Comparison of ENCODE assay signal across 8 cellular contexts in the genomic region with DNA sequence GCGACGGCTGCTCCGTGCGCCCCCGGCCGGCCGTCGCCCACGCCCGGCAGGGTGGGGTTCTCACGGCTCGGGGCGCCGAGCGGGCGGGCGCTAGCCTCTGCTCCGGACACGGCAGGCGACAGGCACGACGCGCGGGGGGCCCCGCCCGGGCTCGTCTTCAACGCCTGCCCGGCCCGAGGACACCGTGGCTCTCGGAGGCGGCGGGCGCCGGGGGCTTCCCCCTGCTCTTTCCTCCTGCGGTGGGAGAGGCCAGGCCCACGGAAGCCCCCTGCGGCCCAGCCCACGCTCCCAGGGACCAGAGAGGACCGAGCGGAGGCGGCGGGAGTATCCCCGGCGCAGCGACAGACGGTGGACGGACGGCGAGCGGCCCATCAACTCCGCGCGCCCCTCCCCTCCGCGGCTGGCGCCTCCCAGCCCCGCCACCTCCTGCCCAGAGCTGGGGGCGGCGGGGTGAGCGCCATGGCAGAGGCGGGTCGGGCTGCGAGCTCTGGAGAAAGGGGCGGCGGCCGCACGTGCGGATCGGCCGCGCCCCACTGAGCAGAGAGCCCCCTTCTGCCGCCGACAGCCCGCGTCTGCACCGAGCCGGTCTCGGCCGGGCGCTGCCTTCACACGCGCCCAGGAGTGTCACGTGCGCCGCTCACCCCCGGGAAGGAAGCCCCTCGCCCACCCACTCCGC. TPM values are rescaled to one million over a fixed set of nuclear protein-coding genes. Genes with fewer than 3 reads are reported as not detected.
A peak's percentile ranks its signal among the peaks of the same experiment; 100 is the strongest.
DNase-seq lines count a peak whose midpoint lies in the region; ATAC-seq, FAIRE-seq and TF ChIP-seq lines count a peak whose summit lies in the region.
"Had no signal": no experiment of that assay in that cellular context is flagged by ENCODE, and none has a peak within 500 bp of the region (broad histone marks: within the 10 kb centered on the region; RNA-seq: fewer than 3 reads in every experiment).

A gene (minus strand): TSS at position 347 of the 676 bp plus-strand sequence. CDS start 386 bp downstream, outside the sequence.
A gene with protein sequence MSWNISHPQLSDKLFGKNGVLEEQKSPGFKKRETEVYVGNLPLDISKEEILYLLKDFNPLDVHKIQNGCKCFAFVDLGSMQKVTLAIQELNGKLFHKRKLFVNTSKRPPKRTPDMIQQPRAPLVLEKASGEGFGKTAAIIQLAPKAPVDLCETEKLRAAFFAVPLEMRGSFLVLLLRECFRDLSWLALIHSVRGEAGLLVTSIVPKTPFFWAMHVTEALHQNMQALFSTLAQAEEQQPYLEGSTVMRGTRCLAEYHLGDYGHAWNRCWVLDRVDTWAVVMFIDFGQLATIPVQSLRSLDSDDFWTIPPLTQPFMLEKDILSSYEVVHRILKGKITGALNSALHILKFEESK (plus strand): TSS at position 154 of the 676 bp plus-strand sequence. CDS start 4,685 bp downstream, outside the sequence.

- TF ChIP-seq EP300 in GM12878 (IDR thresholded peaks at IDR 0.05; ENCODE audit: borderline replicate concordance in 1 of 2, control insufficient read depth in 1 of 2, low read depth in 2 of 2, low read length in 2 of 2), result no peak

- ATAC-seq in GM12878 (no peak), HG03095 (IDR thresholded peaks at IDR 0.05; ENCODE audit: unreplicated experiment) (no peak), GM21447 (IDR thresholded peaks at IDR 0.05; ENCODE audit: unreplicated experiment) (no peak)
- ATAC-seq in stimulated activated naive B cell treated with anti-CD40 and anti-IgM and Interleukin-4, amounts not matched to agents 10 μg/mL and 1 μg/mL and 100 μg/mL, for 72 hours (replicated peaks), result peak; percentile 34 to 35

- no peak for TF ChIP-seq CTCF in GM12878 (IDR thresholded peaks at IDR 0.05 in 2 of 3, conservative IDR thresholded peaks at IDR 0.05 in 1 of 3; ENCODE audit: control insufficient read depth in 2 of 3, extremely low read depth in 1 of 3, insufficient read depth in 1 of 3, low read depth in 3 of 3, low read length in 3 of 3)

- H3K4me3 Mint-ChIP-seq in stimulated activated naive B cell treated with anti-CD40 and anti-IgM and Interleukin-4, amounts not matched to agents 10 μg/mL and 1 μg/mL and 100 μg/mL, for 72 hours, result peak within 1 kb of the TSS; percentile 59 to 66

- H3K27me3 Mint-ChIP-seq in stimulated activated naive B cell treated with anti-CD40 and anti-IgM and Interleukin-4, amounts not matched to agents 10 μg/mL and 1 μg/mL and 100 μg/mL, for 72 hours, result peaks cover 40 to 63% of the 10 kb centered on the region in 2 donors

- no peaks in the 10 kb centered on the region for H4K20me1 ChIP-seq in GM12878 (ENCODE audit: control insufficient read depth, insufficient read depth)

- BruUV-seq in GM12878 (replicated peaks; lab: Mats Ljungman, UMichigan), result no TSS peak

- TF ChIP-seq RAD21 in GM12878 (IDR thresholded peaks at IDR 0.05; ENCODE audit: insufficient read depth, low read depth, low read length), result no peak

- H3K4me2 ChIP-seq in GM12878 (ENCODE audit: control insufficient read depth, insufficient read depth), result peak within 1 kb of the TSS; percentile 31; the same call in 1 of the 2 replicates

- no peaks in the 10 kb centered on the region for H3K4me1 ChIP-seq in HUES64 (ENCODE audit: insufficient read depth, low read length)
- H3K4me1 ChIP-seq in GM12878 (ENCODE audit: control insufficient read depth, insufficient read depth, low read length), result 0 out of 2 replicates have a peak, but pooled peaks cover 4% of the 10 kb centered on the region

- TF ChIP-seq POLR2A in GM12878 (IDR thresholded peaks at IDR 0.05; ENCODE audit: low read depth, low read length), result no peak

- peaks cover 1 to 4% of the 10 kb centered on the region in 2 donors for H3K36me3 Mint-ChIP-seq in stimulated activated naive B cell treated with anti-CD40 and anti-IgM and Interleukin-4, amounts not matched to agents 10 μg/mL and 1 μg/mL and 100 μg/mL, for 72 hours

- peaks cover 0 to 3% of the 10 kb centered on the region in 2 donors for H3K9me3 Mint-ChIP-seq in stimulated activated naive B cell treated with anti-CD40 and anti-IgM and Interleukin-4, amounts not matched to agents 10 μg/mL and 1 μg/mL and 100 μg/mL, for 72 hours

- H2AFZ ChIP-seq in GM12878 (ENCODE audit: control insufficient read depth, low read depth, low read length), result no peak within 1 kb of the TSS; the same call in 1 of the 2 replicates

- H3K79me2 ChIP-seq in GM12878 (ENCODE audit: control insufficient read depth, insufficient read depth, low read length), result no peaks in the 10 kb centered on the region

- 3% methylated on average over 90 of the region's 90 CpGs for WGBS in HUES64
- WGBS in GM12878 (ENCODE audit: insufficient coverage, insufficient replicate concordance, low lambda C conversion rate, missing lambda C conversion rate), result 8% methylated on average over 50 of the region's 90 CpGs

- peaks cover 5 to 11% of the 10 kb centered on the region in 2 donors for H3K4me1 Mint-ChIP-seq in stimulated activated naive B cell treated with anti-CD40 and anti-IgM and Interleukin-4, amounts not matched to agents 10 μg/mL and 1 μg/mL and 100 μg/mL, for 72 hours

- SMC1A ChIA-PET in GM12878 (lab: Charles Lee; ENCODE audit: uncharacterized antibody, unreplicated experiment), result interaction anchor here (1.1 kb wide), 1 partner anchor 10 kb away, joined by 3 read pairs; no protein-coding TSS in a partner anchor

- DNase-seq in GM12878 (ENCODE audit: low read depth, low spot score) (no peak), left kidney (ENCODE audit: low read depth, low spot score) (peak; percentile 78), DMS153 (lab: John Stamatoyannopoulos, UW) (no peak)
- DNase-seq in stimulated activated naive B cell treated with anti-CD40 and anti-IgM and Interleukin-4, amounts not matched to agents 10 μg/mL and 1 μg/mL and 100 μg/mL, for 72 hours, result no peak

- peak within 1 kb of the TSS; percentile 52 for H3K4me3 ChIP-seq in HUES64 (ENCODE audit: low read length)
- H3K4me3 ChIP-seq in GM12878, result no peak within 1 kb of the TSS

- POLR2A ChIA-PET in GM12878 (lab: Charles Lee), result no interaction called here

- H3K27ac ChIP-seq in HUES64 (ENCODE audit: low read depth, low read length), result no peak within 1 kb of the TSS
- no peak within 1 kb of the TSS for H3K27ac ChIP-seq in GM12878 (ENCODE audit: control insufficient read depth, insufficient read depth)

- RAD21 ChIA-PET in GM12878 (lab: Charles Lee; ENCODE audit: unreplicated experiment), result no interaction called here

- in situ Hi-C loops in GM12878 (cut with MboI), result no loop called here

- peak within 1 kb of the TSS; percentile 52; the same call in 1 of the 2 replicates for H3K9ac ChIP-seq in HUES64 (ENCODE audit: low read depth, low read length)
- no peak within 1 kb of the TSS for H3K9ac ChIP-seq in GM12878 (ENCODE audit: control insufficient read depth, insufficient read depth, low read length)

- intact Hi-C loops in GM12878 (cut with micrococcal nuclease; ENCODE audit: unreplicated experiment), result no loop called here

- CTCF ChIA-PET in GM12878 (lab: Yijun Ruan, JAX), result interaction anchor here (1.4 kb wide), 1 partner anchor 21 kb away, joined by 3 read pairs; no protein-coding TSS in a partner anchor

- H3K36me3 ChIP-seq in HUES64 (ENCODE audit: insufficient read depth, low read length), result no peaks in the 10 kb centered on the region
- no peaks in the 10 kb centered on the region for H3K36me3 ChIP-seq in GM12878 (ENCODE audit: control insufficient read depth in 2 of 2, insufficient read depth in 2 of 2, low read length in 1 of 2)

- H3K9me3 ChIP-seq in HUES64 (ENCODE audit: insufficient read depth, low read depth, low read length), result no peaks in the 10 kb centered on the region
- no peaks in the 10 kb centered on the region; the same call in 2 of the 3 replicates for H3K9me3 ChIP-seq in GM12878 (replicated peaks; ENCODE audit: control insufficient read depth, insufficient read depth, low read length)

- H3K27me3 ChIP-seq in HUES64 (ENCODE audit: insufficient read depth, low read length) (peaks cover 80% of the 10 kb centered on the region), GM12878 (replicated peaks in 1 of 2; ENCODE audit: control insufficient read depth in 2 of 2, insufficient read depth in 2 of 2, low read length in 1 of 2) (peaks cover 6 to 10% of the 10 kb centered on the region in 2 experiments)

- H3K27ac Mint-ChIP-seq in stimulated activated naive B cell treated with anti-CD40 and anti-IgM and Interleukin-4, amounts not matched to agents 10 μg/mL and 1 μg/mL and 100 μg/mL, for 72 hours, result no peak within 1 kb of the TSS

- FAIRE-seq in GM12878 (lab: Jason Lieb, UNC), result no peak

RNA-seq across cellular contexts. Expression of the first gene that starts in this region (rescaled TPM):
- polyA plus RNA-seq in HUES64 (2013, experiment 1 of 2), result 0.20 TPM
- polyA plus RNA-seq in HUES64 (2013, experiment 2 of 2), result 0.38 TPM
- 1.9 and 2.2 TPM in 2 replicates for total RNA-seq in GM12878 (2013; cell fraction: nucleolus; rRNA removed)
- under 0.01 and 0.05 TPM in 2 replicates for total RNA-seq in GM12878 (2014; rRNA removed)
- total RNA-seq in GM12878 (2014; rRNA removed; fragmentation: Illumina TruSeq; extraction: Trizol), result 0.04 and 0.05 TPM in 2 replicates
- total RNA-seq in GM12878 (2021), result 0.05 TPM in 2 replicates
- 0.05 TPM for polyA plus RNA-seq in GM12878 (2011; ENCODE audit: low read depth)
- not detected in 2 replicates for polyA plus RNA-seq in GM12878 (2011; rRNA removed)
- under 0.01 TPM in 1 of 2 replicates, not detected in the other for polyA plus RNA-seq in GM12878 (2011; cell fraction: cytosol; rRNA removed)
- polyA plus RNA-seq in GM12878 (2011; cell fraction: nucleus; rRNA removed), result not detected in 2 replicates
- polyA plus RNA-seq in GM12878 (2012), result 0.05 and 0.08 TPM in 2 replicates
- polyA plus RNA-seq in GM12878 (2014; fragmentation: Illumina TruSeq; extraction: Trizol), result 0.03 TPM in 1 of 2 replicates, not detected in the other
- polyA plus RNA-seq in GM12878 (2014; fragmentation: Nextera tagmentation; extraction: Ambion mirVana), result under 1 TPM; 0.02 TPM
- 0.03 and 0.04 TPM in 2 replicates for polyA plus RNA-seq in GM12878 (2014; rRNA removed)
- polyA plus RNA-seq in GM12878 (2016; fragmentation: Nextera tagmentation; extraction: Ambion mirVana), result not detected
- not detected in 2 replicates for polyA minus RNA-seq in GM12878 (2011; rRNA and poly(A)+ RNA removed)
- polyA minus RNA-seq in GM12878 (2011; cell fraction: cytosol; rRNA and poly(A)+ RNA removed), result not detected in 2 replicates
- not detected in 2 replicates for polyA minus RNA-seq in GM12878 (2011; cell fraction: nucleus; rRNA and poly(A)+ RNA removed)
- total RNA-seq: H4 had no signal

RNA-seq across cellular contexts. Expression of the second gene that starts in this region (rescaled TPM):
- not detected for polyA plus RNA-seq in HUES64 (2013, experiment 1 of 2)
- polyA plus RNA-seq in HUES64 (2013, experiment 2 of 2), result not detected
- 0.31 and 1.0 TPM in 2 replicates for total RNA-seq in GM12878 (2013; cell fraction: nucleolus; rRNA removed)
- total RNA-seq in GM12878 (2014; rRNA removed) (0.05 TPM in 1 of 2 replicates, not detected in the other), GM12878 (2014; rRNA removed; fragmentation: Illumina TruSeq; extraction: Trizol) (not detected in 2 replicates), GM12878 (2021) (not detected in 2 replicates)
- polyA plus RNA-seq in GM12878 (2011; ENCODE audit: low read depth), result not detected
- polyA plus RNA-seq in GM12878 (2011; rRNA removed) (not detected in 2 replicates), GM12878 (2014; fragmentation: Illumina TruSeq; extraction: Trizol) (not detected in 2 replicates), GM12878 (2014; fragmentation: Nextera tagmentation; extraction: Ambion mirVana) (not detected), GM12878 (2014; rRNA removed) (not detected in 2 replicates), GM12878 (2016; fragmentation: Nextera tagmentation; extraction: Ambion mirVana) (not detected)
- not detected in 2 replicates for polyA plus RNA-seq in GM12878 (2011; cell fraction: cytosol; rRNA removed)
- polyA plus RNA-seq in GM12878 (2011; cell fraction: nucleus; rRNA removed), result 0.07 TPM in 1 of 2 replicates, not detected in the other
- 0.10 TPM in 1 of 2 replicates, not detected in the other for polyA plus RNA-seq in GM12878 (2012)
- not detected in 2 replicates for polyA minus RNA-seq in GM12878 (2011; rRNA and poly(A)+ RNA removed)
- polyA minus RNA-seq in GM12878 (2011; cell fraction: cytosol; rRNA and poly(A)+ RNA removed), result not detected in 2 replicates
- polyA minus RNA-seq in GM12878 (2011; cell fraction: nucleus; rRNA and poly(A)+ RNA removed), result not detected in 2 replicates
- total RNA-seq: H4 had no signal

Comparison
In these comparisons a context has a peak if more than half of its experiments do, and no peak if none do; other contexts are left out.
1. ATAC-seq: peak in stimulated activated naive B cell treated with anti-CD40 and anti-IgM and Interleukin-4, amounts not matched to agents 10 μg/mL and 1 μg/mL and 100 μg/mL, for 72 hours (2 of 2); none in GM12878 (single experiment), HG03095 (single experiment) and GM21447 (single experiment).